Comparison of ENCODE assay signal across 2 cellular contexts in genomic region chr6:83708970-83709747, GRCh38.
TF ChIP-seq lines count a peak whose summit lies in the region.

TSS of gene SNAP91 (minus strand) at chr6:83709101. CDS start at chr6:83707927, 1,174 bp downstream.

TF ChIP-seq in GM23338, 12 proteins besides CTCF, POLR2A, EP300 and RAD21:
- TF ChIP-seq EZH2 (IDR thresholded peaks at IDR 0.05; ENCODE audit: low read depth, unreplicated experiment), result peak; percentile 53
- 0 out of 2 replicates have a peak, but pooled peaks have one; percentile 5 for TF ChIP-seq CREB1 (CRISPR knock-in tag; IDR thresholded peaks at IDR 0.05; ENCODE audit: low read depth)
- no peak for TF ChIP-seq POLR2AphosphoS5 (IDR thresholded peaks at IDR 0.05; ENCODE audit: low read depth)

TF ChIP-seq in H1, 55 proteins besides CTCF, POLR2A, EP300 and RAD21 (continued from another document):
- TF ChIP-seq SP4 (IDR thresholded peaks at IDR 0.05; ENCODE audit: low read length), result no peak
- TF ChIP-seq SP2 (IDR thresholded peaks at IDR 0.05; ENCODE audit: low read length), result no peak
- TF ChIP-seq GTF2F1 (IDR thresholded peaks at IDR 0.05; ENCODE audit: borderline replicate concordance, low read depth, low read length), result no peak
- TF ChIP-seq SP1 (IDR thresholded peaks at IDR 0.05; ENCODE audit: low read depth, low read length), result no peak
- peak; percentile 64 for TF ChIP-seq USF2 (IDR thresholded peaks at IDR 0.05; ENCODE audit: low read length)
- 0 out of 4 replicates have a peak, but pooled peaks of 1 of the 2 experiments have one; percentile 69 for TF ChIP-seq HDAC2 (IDR thresholded peaks at IDR 0.05; ENCODE audit: borderline replicate concordance in 1 of 2, low read depth in 2 of 2, low read length in 2 of 2)
- TF ChIP-seq FOSL1 (IDR thresholded peaks at IDR 0.05; ENCODE audit: insufficient read depth, low read depth, low read length), result no peak
- TF ChIP-seq NANOG (IDR thresholded peaks at IDR 0.05; ENCODE audit: insufficient read depth, low read depth, low read length, poor library complexity, severe bottlenecking), result no peak
- TF ChIP-seq ZNF274 (IDR thresholded peaks at IDR 0.05; ENCODE audit: borderline replicate concordance, extremely low read depth, low read length), result no peak
- TF ChIP-seq ASH2L (IDR thresholded peaks at IDR 0.05; ENCODE audit: low read length), result peak; percentile 54
- TF ChIP-seq KDM1A (IDR thresholded peaks at IDR 0.05; ENCODE audit: borderline replicate concordance, low read length), result no peak
- TF ChIP-seq HDAC6 (IDR thresholded peaks at IDR 0.05; ENCODE audit: low read depth, low read length), result no peak
- no peak for TF ChIP-seq TEAD4 (IDR thresholded peaks at IDR 0.05; ENCODE audit: low read depth, low read length)
- peak; percentile 53; the same call in 1 of the 2 replicates for TF ChIP-seq PHF8 (conservative IDR thresholded peaks at IDR 0.05; ENCODE audit: low read depth, low read length)
- no peak for TF ChIP-seq CTBP2 (IDR thresholded peaks at IDR 0.05; ENCODE audit: borderline replicate concordance, insufficient read depth, insufficient read length, low read length)
- no peak for TF ChIP-seq ATF2 (IDR thresholded peaks at IDR 0.05; ENCODE audit: low read length)
- 0 out of 2 replicates have a peak, but pooled peaks have one; percentile 40 for TF ChIP-seq E2F6 (IDR thresholded peaks at IDR 0.05)
- no peak for TF ChIP-seq YY1 (IDR thresholded peaks at IDR 0.05; ENCODE audit: low read depth, low read length)
- no peak for TF ChIP-seq JUND (IDR thresholded peaks at IDR 0.05; ENCODE audit: low read length)
- no peak for TF ChIP-seq RXRA (IDR thresholded peaks at IDR 0.05; ENCODE audit: insufficient read depth, low read depth, low read length)
- TF ChIP-seq MAX (IDR thresholded peaks at IDR 0.05), result peak; percentile 35; the same call in 1 of the 2 replicates
- no peak for TF ChIP-seq TAF1 (IDR thresholded peaks at IDR 0.05; ENCODE audit: low read depth, low read length)
- no peak for TF ChIP-seq MAFK (IDR thresholded peaks at IDR 0.05; ENCODE audit: low read depth, low read length)
- TF ChIP-seq CHD2 (IDR thresholded peaks at IDR 0.05; ENCODE audit: low read length), result no peak
- TF ChIP-seq EZH2 (IDR thresholded peaks at IDR 0.05; ENCODE audit: low read depth, low read length, severe bottlenecking), result no peak
- no peak for TF ChIP-seq SRF (IDR thresholded peaks at IDR 0.05; ENCODE audit: low read depth, low read length)
- TF ChIP-seq CREB1 (IDR thresholded peaks at IDR 0.05), result no peak
- no peak for TF ChIP-seq BRCA1 (IDR thresholded peaks at IDR 0.05; ENCODE audit: low read depth, low read length)
- TF ChIP-seq SUZ12 (IDR thresholded peaks at IDR 0.05; ENCODE audit: low read length), result no peak; the same call in 1 of the 2 replicates
- no peak for TF ChIP-seq TBP (IDR thresholded peaks at IDR 0.05; ENCODE audit: low read depth, low read length)
- TF ChIP-seq TCF12 (IDR thresholded peaks at IDR 0.05; ENCODE audit: low read depth, low read length), result no peak
- no peak for TF ChIP-seq TAF7 (optimal IDR thresholded peaks at IDR 0.05; ENCODE audit: borderline replicate concordance, low read depth, low read length)
- TF ChIP-seq KDM5A (IDR thresholded peaks at IDR 0.05; ENCODE audit: low read length), result no peak
- TF ChIP-seq EGR1 (IDR thresholded peaks at IDR 0.05; ENCODE audit: borderline replicate concordance, low read depth, low read length), result 0 out of 2 replicates have a peak, but pooled peaks have one; percentile 21
- TF ChIP-seq GABPA (IDR thresholded peaks at IDR 0.05; ENCODE audit: borderline replicate concordance, insufficient read depth, low read length), result no peak
- TF ChIP-seq SAP30 (IDR thresholded peaks at IDR 0.05; ENCODE audit: insufficient read depth, insufficient replicate concordance, low read length), result no peak
- TF ChIP-seq POU5F1 (IDR thresholded peaks at IDR 0.05; ENCODE audit: low read depth, low read length), result no peak
- no peak for TF ChIP-seq RFX5 (IDR thresholded peaks at IDR 0.05; ENCODE audit: borderline replicate concordance, low read depth, low read length)
- TF ChIP-seq JUN (IDR thresholded peaks at IDR 0.05; ENCODE audit: low read depth, low read length), result no peak
- no peak for TF ChIP-seq CHD7 (IDR thresholded peaks at IDR 0.05; ENCODE audit: insufficient replicate concordance, low read length)
- TF ChIP-seq RBBP5 (IDR thresholded peaks at IDR 0.05; ENCODE audit: borderline replicate concordance, low read depth, low read length), result 0 out of 2 replicates have a peak, but pooled peaks have one; percentile 41
- no peak for TF ChIP-seq SIRT6 (IDR thresholded peaks at IDR 0.05; ENCODE audit: low read length)
- TF ChIP-seq CHD1 (IDR thresholded peaks at IDR 0.05; ENCODE audit: low read depth, low read length), result no peak
- TF ChIP-seq CBX8 (IDR thresholded peaks at IDR 0.05; ENCODE audit: borderline replicate concordance, low read depth, low read length), result no peak
- TF ChIP-seq POLR2AphosphoS5 (IDR thresholded peaks at IDR 0.05; ENCODE audit: low read depth, low read length), result no peak
- TF ChIP-seq SIX5 (IDR thresholded peaks at IDR 0.05; ENCODE audit: low read depth, low read length), result no peak
- TF ChIP-seq CEBPB (IDR thresholded peaks at IDR 0.05; ENCODE audit: low read depth, low read length), result no peak
- TF ChIP-seq ATF3 (IDR thresholded peaks at IDR 0.05; ENCODE audit: insufficient read depth, low read depth, low read length), result no peak
- peak; percentile 99 for TF ChIP-seq KDM4A (IDR thresholded peaks at IDR 0.05; ENCODE audit: low read depth, low read length, severe bottlenecking)
- TF ChIP-seq SIN3A (conservative IDR thresholded peaks at IDR 0.05 in 1 of 2, IDR thresholded peaks at IDR 0.05 in 1 of 2; ENCODE audit: low read depth in 1 of 2, low read length in 2 of 2), result peak; percentile 85 to 88
- TF ChIP-seq RNF2 (IDR thresholded peaks at IDR 0.05; ENCODE audit: borderline replicate concordance, low read depth, low read length, missing control alignments, poor library complexity, severe bottlenecking), result peak; percentile 37
- TF ChIP-seq CBX5 (IDR thresholded peaks at IDR 0.05; ENCODE audit: low read depth, low read length), result no peak
- TF ChIP-seq NRF1 (IDR thresholded peaks at IDR 0.05; ENCODE audit: low read depth, low read length), result no peak
- TF ChIP-seq BCL11A (IDR thresholded peaks at IDR 0.05; ENCODE audit: low read depth in 2 of 2, low read length in 2 of 2), result no peak
